Comparison of ENCODE assay signal across 19 cellular contexts in genomic region chr16:51321251-51321650, GRCh38.
"Had no signal": no experiment of that assay in that cellular context is flagged by ENCODE, and none has a peak within 500 bp of the region (broad histone marks: within the 10 kb centered on the region; RNA-seq: fewer than 3 reads in every experiment).

No MANE protein-coding gene starts in this region.

- ATAC-seq: foreskin keratinocyte; left lung; stimulated activated naive B cell treated with anti-CD40 and anti-IgM and Interleukin-4, amounts not matched to agents 10 μg/mL and 1 μg/mL and 100 μg/mL, for 72 hours had no signal

- H3K27me3 Mint-ChIP-seq: activated CD4-positive, alpha-beta T cell treated with anti-CD3 and anti-CD28 coated beads, Interleukin-2, amount 10 ng/mL, durations not matched to agents 24 days and 14 days; stimulated activated naive B cell treated with anti-CD40 and anti-IgM and Interleukin-4, amounts not matched to agents 10 μg/mL and 1 μg/mL and 100 μg/mL, for 72 hours had no signal

- H3K4me1 Mint-ChIP-seq: activated CD4-positive, alpha-beta T cell treated with anti-CD3 and anti-CD28 coated beads, Interleukin-2, amount 10 ng/mL, durations not matched to agents 24 days and 14 days; stimulated activated naive B cell treated with anti-CD40 and anti-IgM and Interleukin-4, amounts not matched to agents 10 μg/mL and 1 μg/mL and 100 μg/mL, for 72 hours had no signal

- DNase-seq: activated CD4-positive, alpha-beta T cell treated with anti-CD3 and anti-CD28 coated beads, Interleukin-2, amount 10 ng/mL, durations not matched to agents 24 days and 14 days; activated CD4-positive, CD25-positive, alpha-beta regulatory T cell; activated CD8-positive, alpha-beta memory T cell treated with anti-CD3 and anti-CD28 coated beads, Interleukin-2, amount 50 U/mL, for 48 hours; activated effector memory CD4-positive, alpha-beta T cell treated with Interleukin-2 at 50 U/mL for 16 hours; activated naive CD4-positive, alpha-beta T cell treated with anti-CD3 and anti-CD28 coated beads, Interleukin-2, amount 50 U/mL, for 16 hours; activated T-cell treated with anti-CD3 and anti-CD28 coated beads, Interleukin-2, amount 50 U/mL, for 48 hours; caudate nucleus; dorsolateral prefrontal cortex; foreskin keratinocyte; glutamatergic neuron; hippocampal formation; left lung; mammary epithelial cell; nephron progenitor cell; nucleus accumbens; retina; stimulated activated naive B cell treated with anti-CD40 and anti-IgM and Interleukin-4, amounts not matched to agents 10 μg/mL and 1 μg/mL and 100 μg/mL, for 72 hours; thyroid gland had no signal

- H3K36me3 Mint-ChIP-seq: stimulated activated naive B cell treated with anti-CD40 and anti-IgM and Interleukin-4, amounts not matched to agents 10 μg/mL and 1 μg/mL and 100 μg/mL, for 72 hours had no signal

- H3K9me3 ChIP-seq: ascending aorta, left lung, thyroid gland had no signal

- H3K4me3 Mint-ChIP-seq: activated CD4-positive, alpha-beta T cell treated with anti-CD3 and anti-CD28 coated beads, Interleukin-2, amount 10 ng/mL, durations not matched to agents 24 days and 14 days; nephron progenitor cell; stimulated activated naive B cell treated with anti-CD40 and anti-IgM and Interleukin-4, amounts not matched to agents 10 μg/mL and 1 μg/mL and 100 μg/mL, for 72 hours had no signal

- H3K27ac Mint-ChIP-seq: activated CD4-positive, alpha-beta T cell treated with anti-CD3 and anti-CD28 coated beads, Interleukin-2, amount 10 ng/mL, durations not matched to agents 24 days and 14 days; stimulated activated naive B cell treated with anti-CD40 and anti-IgM and Interleukin-4, amounts not matched to agents 10 μg/mL and 1 μg/mL and 100 μg/mL, for 72 hours had no signal
